20 cellular contexts compared by ENCODE assay signal in the genomic region with DNA sequence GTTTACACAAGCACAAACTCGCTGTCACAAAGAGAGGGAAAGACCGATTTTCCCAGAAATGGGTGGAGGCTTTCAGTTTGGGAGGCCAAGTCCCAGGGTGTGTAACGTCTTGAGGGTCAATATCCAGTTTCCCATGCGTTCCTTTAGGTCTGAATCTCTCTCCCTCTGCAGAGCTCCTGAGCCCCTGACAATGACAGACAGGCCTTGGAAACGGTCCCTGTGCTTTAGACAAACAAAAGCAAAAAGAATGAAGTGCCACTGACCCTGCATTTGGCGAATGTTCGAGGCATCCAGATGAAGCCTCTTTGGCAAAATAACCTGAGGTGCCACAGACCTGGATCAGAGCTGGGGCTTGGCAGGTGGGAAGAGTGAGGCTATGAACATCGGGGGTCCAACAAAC.
"Had no signal": no experiment of that assay in that cellular context is flagged by ENCODE, and none has a peak within 500 bp of the region (broad histone marks: within the 10 kb centered on the region; RNA-seq: fewer than 3 reads in every experiment).

No MANE protein-coding gene starts in this region.

- H3K4me3 ChIP-seq: left lung, pancreas, transverse colon, vagina had no signal

- H3K27ac Mint-ChIP-seq: activated CD8-positive, alpha-beta T cell treated with anti-CD3 and anti-CD28 coated beads for 36 hours; activated naive CD4-positive, alpha-beta T cell treated with anti-CD3 and anti-CD28 coated beads, Interleukin-2, amount 50 U/mL, for 72 hours; activated T-cell treated with anti-CD3 and anti-CD28 coated beads, Interleukin-2, amount 50 U/mL, for 72 hours; natural killer cell treated with Interleukin-12 subunit alpha and Interleukin-12 subunit beta and Interleukin-15 and Interleukin-18, amount 100 ng/mL, for 72 hours; T-helper 17 cell had no signal

- H3K27me3 Mint-ChIP-seq: activated CD8-positive, alpha-beta T cell treated with anti-CD3 and anti-CD28 coated beads for 36 hours had no signal

- DNase-seq: activated CD4-positive, alpha-beta T cell treated with anti-CD3 and anti-CD28 coated beads for 48 hours; activated CD8-positive, alpha-beta memory T cell treated with anti-CD3 and anti-CD28 coated beads, Interleukin-2, amount 50 U/mL, for 4 hours; activated CD8-positive, alpha-beta T cell treated with anti-CD3 and anti-CD28 coated beads for 36 hours; activated gamma-delta T cell; activated T-cell treated with anti-CD3 and anti-CD28 coated beads, Interleukin-2, amount 50 U/mL, for 72 hours; brain microvascular endothelial cell; cortex of kidney; effector CD4-positive, alpha-beta T cell; foreskin melanocyte; left lung; mammary epithelial cell; pancreas; stimulated activated CD4-positive, alpha-beta T cell treated with anti-CD3 and anti-CD28 coated beads, Interleukin-4, amount 100 ng/mL, for 24 hours; stimulated activated naive CD4-positive, alpha-beta T cell treated with Interleukin-2 at 50 U/mL for 16 hours; T-helper 17 cell; transverse colon had no signal

- H3K4me3 Mint-ChIP-seq: activated CD8-positive, alpha-beta T cell treated with anti-CD3 and anti-CD28 coated beads for 36 hours; activated T-cell treated with anti-CD3 and anti-CD28 coated beads, Interleukin-2, amount 50 U/mL, for 72 hours; central memory CD8-positive, alpha-beta T cell; natural killer cell treated with Interleukin-12 subunit alpha and Interleukin-12 subunit beta and Interleukin-15 and Interleukin-18, amount 100 ng/mL, for 72 hours; T-helper 17 cell had no signal

- H3K27ac ChIP-seq: brain microvascular endothelial cell, left lung, pancreas, transverse colon, vagina had no signal

- H3K36me3 Mint-ChIP-seq: activated naive CD4-positive, alpha-beta T cell treated with anti-CD3 and anti-CD28 coated beads, Interleukin-2, amount 50 U/mL, for 72 hours; natural killer cell treated with Interleukin-12 subunit alpha and Interleukin-12 subunit beta and Interleukin-15 and Interleukin-18, amount 100 ng/mL, for 72 hours had no signal

- H3K9me3 Mint-ChIP-seq: activated CD8-positive, alpha-beta T cell treated with anti-CD3 and anti-CD28 coated beads for 36 hours; activated naive CD4-positive, alpha-beta T cell treated with anti-CD3 and anti-CD28 coated beads, Interleukin-2, amount 50 U/mL, for 72 hours; activated T-cell treated with anti-CD3 and anti-CD28 coated beads, Interleukin-2, amount 50 U/mL, for 72 hours; central memory CD8-positive, alpha-beta T cell; natural killer cell treated with Interleukin-12 subunit alpha and Interleukin-12 subunit beta and Interleukin-15 and Interleukin-18, amount 100 ng/mL, for 72 hours had no signal

- H3K4me1 Mint-ChIP-seq: central memory CD8-positive, alpha-beta T cell; T-helper 17 cell had no signal

- H3K27me3 ChIP-seq: brain microvascular endothelial cell, left lung, pancreas, transverse colon, vagina had no signal

- H3K9me3 ChIP-seq: left lung, pancreas, transverse colon, vagina had no signal

- ATAC-seq: activated CD8-positive, alpha-beta T cell treated with anti-CD3 and anti-CD28 coated beads for 36 hours; activated naive CD4-positive, alpha-beta T cell treated with anti-CD3 and anti-CD28 coated beads, Interleukin-2, amount 50 U/mL, for 72 hours; activated T-cell treated with anti-CD3 and anti-CD28 coated beads, Interleukin-2, amount 50 U/mL, for 72 hours; left lung; pancreas; T-helper 17 cell had no signal

- H3K4me1 ChIP-seq: left lung, pancreas, transverse colon, vagina had no signal

- H3K36me3 ChIP-seq: brain microvascular endothelial cell, left lung, pancreas, transverse colon, vagina had no signal
